24 cellular contexts compared by ENCODE assay signal in the genomic region with DNA sequence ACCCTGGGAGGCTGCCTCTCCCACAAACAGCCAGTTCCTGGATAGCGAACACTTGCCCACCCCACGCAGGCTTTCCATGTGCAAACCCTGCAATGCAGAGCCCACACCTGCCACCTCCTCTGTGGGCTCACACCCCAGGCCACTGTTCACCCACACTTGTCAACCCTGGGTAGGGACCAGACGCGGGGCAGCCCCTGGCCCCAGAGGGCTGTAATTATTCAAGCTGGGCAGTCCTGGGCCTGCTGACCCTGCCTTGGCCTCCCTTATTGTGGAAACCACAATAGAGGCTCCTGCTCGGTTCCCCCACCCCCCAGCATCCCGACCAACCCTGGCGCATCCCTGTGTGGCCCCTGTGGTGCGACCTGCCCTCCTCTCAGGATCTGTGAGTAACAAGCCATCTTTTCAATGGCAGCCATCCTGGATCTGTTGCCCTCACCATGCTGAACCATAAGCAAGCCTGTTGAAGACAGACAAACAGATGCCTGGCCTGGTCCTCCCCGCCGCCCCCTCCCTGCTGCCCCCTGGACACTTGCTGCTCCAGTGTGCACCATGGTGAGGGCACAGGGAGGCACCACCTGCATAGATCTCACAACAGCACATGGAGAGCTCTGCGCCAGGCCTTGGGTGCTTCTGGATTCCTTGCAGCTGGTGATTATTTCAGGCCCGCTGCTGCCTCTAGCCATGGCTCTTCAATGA.
"Had no signal": no experiment of that assay in that cellular context is flagged by ENCODE, and none has a peak within 500 bp of the region (broad histone marks: within the 10 kb centered on the region; RNA-seq: fewer than 3 reads in every experiment).

No MANE protein-coding gene starts in this region.

- H3K27me3 ChIP-seq: colonic mucosa, esophagus muscularis mucosa, foreskin keratinocyte, hepatocyte, right atrium auricular region, sigmoid colon, testis, tibial artery had no signal

- H3K9me3 ChIP-seq: colonic mucosa, prostate gland, sigmoid colon, testis had no signal

- H3K36me3 ChIP-seq: colonic mucosa, esophagus muscularis mucosa, gastroesophageal sphincter, heart left ventricle, left lung, prostate gland, right atrium auricular region, sigmoid colon, tibial artery had no signal

- H3K27ac Mint-ChIP-seq: naive thymus-derived CD8-positive, alpha-beta T cell; nephron progenitor cell; stimulated activated effector memory CD8-positive, alpha-beta T cell treated with anti-CD3 and anti-CD28 coated beads, Interleukin-12 subunit alpha, Interleukin-12 subunit beta, amount 100 ng/mL, for 72 hours; type B pancreatic cell had no signal

- H2AFZ ChIP-seq: hepatocyte had no signal

- H3K4me3 ChIP-seq: colonic mucosa, esophagus muscularis mucosa, gastroesophageal sphincter, heart left ventricle, hepatocyte, left lung, prostate gland, right atrium auricular region, sigmoid colon, testis, tibial artery had no signal

- H3K4me3 Mint-ChIP-seq: naive thymus-derived CD8-positive, alpha-beta T cell; nephron progenitor cell; stimulated activated effector memory CD8-positive, alpha-beta T cell treated with anti-CD3 and anti-CD28 coated beads, Interleukin-12 subunit alpha, Interleukin-12 subunit beta, amount 100 ng/mL, for 72 hours; type B pancreatic cell had no signal

- H3K36me3 Mint-ChIP-seq: stimulated activated effector memory CD8-positive, alpha-beta T cell treated with anti-CD3 and anti-CD28 coated beads, Interleukin-12 subunit alpha, Interleukin-12 subunit beta, amount 100 ng/mL, for 72 hours; type B pancreatic cell had no signal

- H3K27ac ChIP-seq: colonic mucosa, esophagus muscularis mucosa, foreskin keratinocyte, gastroesophageal sphincter, heart left ventricle, hepatocyte, left lung, prostate gland, right atrium auricular region, sigmoid colon, testis, tibial artery had no signal

- DNase-seq: colonic mucosa; dermis blood vessel endothelial cell; effector memory CD4-positive, alpha-beta T cell; foreskin keratinocyte; heart left ventricle; left cardiac atrium; left lung; mesendoderm; naive thymus-derived CD8-positive, alpha-beta T cell; nephron progenitor cell; sigmoid colon; stimulated activated CD4-positive, alpha-beta T cell treated with anti-CD3 and anti-CD28 coated beads, Interleukin-2, amount 100 ng/mL, for 24 hours; stimulated activated CD4-positive, alpha-beta T cell treated with anti-CD3 and anti-CD28 coated beads, Interleukin-4, amount 100 ng/mL, for 24 hours; stimulated activated naive CD4-positive, alpha-beta T cell treated with Interleukin-2 at 50 U/mL for 16 hours; substantia nigra; testis; tibial artery had no signal

- H3K79me2 ChIP-seq: hepatocyte had no signal

- H3K4me2 ChIP-seq: hepatocyte had no signal

- H3K27me3 Mint-ChIP-seq: type B pancreatic cell had no signal

- H3K4me1 ChIP-seq: colonic mucosa, esophagus muscularis mucosa, foreskin keratinocyte, gastroesophageal sphincter, heart left ventricle, left lung, prostate gland, right atrium auricular region, sigmoid colon, testis, tibial artery had no signal

- H3K4me1 Mint-ChIP-seq: naive thymus-derived CD8-positive, alpha-beta T cell; stimulated activated effector memory CD8-positive, alpha-beta T cell treated with anti-CD3 and anti-CD28 coated beads, Interleukin-12 subunit alpha, Interleukin-12 subunit beta, amount 100 ng/mL, for 72 hours had no signal

- ATAC-seq: foreskin keratinocyte; gastroesophageal sphincter; heart left ventricle; left cardiac atrium; left lung; naive thymus-derived CD8-positive, alpha-beta T cell; stimulated activated effector memory CD8-positive, alpha-beta T cell treated with anti-CD3 and anti-CD28 coated beads, Interleukin-12 subunit alpha, Interleukin-12 subunit beta, amount 100 ng/mL, for 72 hours had no signal

- H3K9me3 Mint-ChIP-seq: type B pancreatic cell had no signal
